Comparison of ENCODE assay signal across 12 cellular contexts in genomic region chr7:108066486-108066885, GRCh38.
A peak's percentile ranks its signal among the peaks of the same experiment; 100 is the strongest.
DNase-seq lines count a peak whose midpoint lies in the region; ATAC-seq and TF ChIP-seq lines count a peak whose summit lies in the region.
"Had no signal": no experiment of that assay in that cellular context is flagged by ENCODE, and none has a peak within 500 bp of the region (broad histone marks: within the 10 kb centered on the region; RNA-seq: fewer than 3 reads in every experiment).

No MANE protein-coding gene starts in this region.

- no CpG with 5 or more reads among the region's 9 CpGs for WGBS in trophoblast cell (ENCODE audit: extremely low coverage, insufficient coverage, insufficient read length)

- no peak overlapping the region for H4K91ac ChIP-seq in trophoblast cell (ENCODE audit: low read depth, low read length)

- H4K8ac ChIP-seq in trophoblast cell (ENCODE audit: low read depth, low read length), result no peak overlapping the region

- H3K4me3 Mint-ChIP-seq in activated naive CD4-positive, alpha-beta T cell treated with anti-CD3 and anti-CD28 coated beads, Interleukin-2, amount 10 ng/mL, durations not matched to agents 7 days and 5 days, result no peak overlapping the region
- H3K4me3 Mint-ChIP-seq: CD8-positive, alpha-beta T cell; IgD-negative memory B cell had no signal

- H3K4me1 ChIP-seq in Panc1 (ENCODE audit: control insufficient read depth, insufficient read depth, low read length), result peaks cover 2% of the 10 kb centered on the region; the same call in 1 of the 2 replicates
- peaks cover 3% of the 10 kb centered on the region in 2 experiments for H3K4me1 ChIP-seq in trophoblast cell (ENCODE audit: control insufficient read depth in 1 of 2, insufficient read depth in 2 of 2, low read length in 2 of 2)

- no peak overlapping the region for H3K4me2 ChIP-seq in trophoblast cell (ENCODE audit: low read length)

- peaks cover 6% of the 10 kb centered on the region for H3K27me3 Mint-ChIP-seq in activated naive CD4-positive, alpha-beta T cell treated with anti-CD3 and anti-CD28 coated beads, Interleukin-2, amount 10 ng/mL, durations not matched to agents 7 days and 5 days

- H3K79me2 ChIP-seq in trophoblast cell (ENCODE audit: control insufficient read depth, insufficient read depth, low read length, poor library complexity), result no peaks in the 10 kb centered on the region

- DNase-seq in HFF-Myc (ENCODE audit: extremely low read depth, low read depth) (peak; percentile 70), Panc1 (ENCODE audit: low read depth, low spot score) (no peak), epithelial cell of esophagus (ENCODE audit: low read depth) (peak; percentile 88), trophoblast cell (peak; percentile 19 to 60), DMS153 (lab: John Stamatoyannopoulos, UW) (no peak)
- no peak for DNase-seq in activated naive CD4-positive, alpha-beta T cell treated with anti-CD3 and anti-CD28 coated beads, Interleukin-2, amount 10 ng/mL, durations not matched to agents 7 days and 5 days
- DNase-seq: CD8-positive, alpha-beta T cell; NCI-H1436 treated with DMSO at 0.1 percent for 48 hours; NCI-H748 treated with DMSO at 0.1 percent for 48 hours; SW 1271 had no signal

- H3K14ac ChIP-seq in trophoblast cell (ENCODE audit: low read length), result no peak overlapping the region

- no peak overlapping the region for H2BK120ac ChIP-seq in trophoblast cell (ENCODE audit: insufficient read depth, low read length, poor library complexity)

- H2AFZ ChIP-seq in trophoblast cell (ENCODE audit: insufficient read depth, low read length, poor library complexity), result no peak overlapping the region

- no peak overlapping the region for H2BK5ac ChIP-seq in trophoblast cell (ENCODE audit: low read depth, low read length, poor library complexity)

- no peaks in the 10 kb centered on the region for H3K9me3 Mint-ChIP-seq in activated naive CD4-positive, alpha-beta T cell treated with anti-CD3 and anti-CD28 coated beads, Interleukin-2, amount 10 ng/mL, durations not matched to agents 7 days and 5 days
- H3K9me3 Mint-ChIP-seq: CD8-positive, alpha-beta T cell; IgD-negative memory B cell had no signal

- H3K36me3 ChIP-seq in Panc1 (ENCODE audit: control insufficient read depth, insufficient read depth, low read length) (no peaks in the 10 kb centered on the region), trophoblast cell (ENCODE audit: control insufficient read depth in 1 of 2, insufficient read depth in 2 of 2, low read length in 2 of 2) (no peaks in the 10 kb centered on the region)

- H3K27ac ChIP-seq in Panc1 (ENCODE audit: low read length) (no peak overlapping the region), trophoblast cell (ENCODE audit: low read depth, low read length) (no peak overlapping the region)

- no peak overlapping the region for H2AK5ac ChIP-seq in trophoblast cell (ENCODE audit: low read length)

- no peaks in the 10 kb centered on the region for H3K79me1 ChIP-seq in trophoblast cell (ENCODE audit: low read length)

- no peak overlapping the region for H3K23ac ChIP-seq in trophoblast cell (ENCODE audit: low read length)

- no peaks in the 10 kb centered on the region for H3K36me3 Mint-ChIP-seq in activated naive CD4-positive, alpha-beta T cell treated with anti-CD3 and anti-CD28 coated beads, Interleukin-2, amount 10 ng/mL, durations not matched to agents 7 days and 5 days
- H3K36me3 Mint-ChIP-seq: CD8-positive, alpha-beta T cell; IgD-negative memory B cell had no signal

- POLR2A ChIA-PET in Panc1 (lab: Charles Lee), result no interaction called here

- no peak overlapping the region for H3K9ac ChIP-seq in trophoblast cell (ENCODE audit: low read length)

- TF ChIP-seq CTCF in HFF-Myc (IDR thresholded peaks at IDR 0.05; ENCODE audit: low read depth, low read length, missing control alignments) (no peak), Panc1 (IDR thresholded peaks at IDR 0.05) (no peak), epithelial cell of esophagus (IDR thresholded peaks at IDR 0.05; ENCODE audit: insufficient read depth, low read depth, low read length, missing control alignments) (no peak)

- no peaks in the 10 kb centered on the region for H3K4me1 Mint-ChIP-seq in activated naive CD4-positive, alpha-beta T cell treated with anti-CD3 and anti-CD28 coated beads, Interleukin-2, amount 10 ng/mL, durations not matched to agents 7 days and 5 days
- H3K4me1 Mint-ChIP-seq: IgD-negative memory B cell had no signal

- H3K27ac Mint-ChIP-seq in activated naive CD4-positive, alpha-beta T cell treated with anti-CD3 and anti-CD28 coated beads, Interleukin-2, amount 10 ng/mL, durations not matched to agents 7 days and 5 days, result no peak overlapping the region
- H3K27ac Mint-ChIP-seq: CD8-positive, alpha-beta T cell had no signal

- H3K18ac ChIP-seq in trophoblast cell (ENCODE audit: low read length), result no peak overlapping the region

- H3K4me3 ChIP-seq in HFF-Myc (replicated peaks; ENCODE audit: low read depth, low read length), result peak overlapping the region; percentile 22; the same call in 1 of the 2 replicates
- no peak overlapping the region for H3K4me3 ChIP-seq in Panc1 (ENCODE audit: low read depth in 2 of 2, low read length in 2 of 2)
- no peak overlapping the region for H3K4me3 ChIP-seq in epithelial cell of esophagus (ENCODE audit: low read length)
- H3K4me3 ChIP-seq in trophoblast cell (ENCODE audit: low read depth, low read length), result no peak overlapping the region

- H3K9me3 ChIP-seq in Panc1 (ENCODE audit: control insufficient read depth, insufficient read depth, low read depth, low read length) (no peaks in the 10 kb centered on the region), trophoblast cell (ENCODE audit: insufficient read depth, low read depth, low read length) (no peaks in the 10 kb centered on the region)

- peak; percentile 64 for ATAC-seq in Panc1
- ATAC-seq in GM21825 (IDR thresholded peaks at IDR 0.05; ENCODE audit: unreplicated experiment), result no peak
- ATAC-seq: CD8-positive, alpha-beta T cell had no signal

- H3K4ac ChIP-seq in trophoblast cell (ENCODE audit: low read depth, low read length), result no peak overlapping the region

- H4K12ac ChIP-seq in trophoblast cell (ENCODE audit: low read depth, low read length), result no peak overlapping the region

- H3K27me3 ChIP-seq in Panc1 (ENCODE audit: control insufficient read depth, insufficient read depth, low read length), result no peaks in the 10 kb centered on the region
- H3K27me3 ChIP-seq in trophoblast cell (ENCODE audit: insufficient read depth, low read length), result no peaks in the 10 kb centered on the region

- intact Hi-C loops in Panc1 (cut with micrococcal nuclease; ENCODE audit: unreplicated experiment), result no loop called here

- CTCF ChIA-PET in Panc1 (lab: Charles Lee), result no interaction called here
- CTCF ChIA-PET in activated naive CD4-positive, alpha-beta T cell treated with anti-CD3 and anti-CD28 coated beads, Interleukin-2, amount 10 ng/mL, durations not matched to agents 7 days and 5 days (lab: Charles Lee), result no interaction called here

- H2BK12ac ChIP-seq in trophoblast cell (ENCODE audit: low read length), result no peak overlapping the region

- BruUV-seq in Panc1 (replicated peaks; lab: Mats Ljungman, UMichigan), result no TSS peak

- in situ Hi-C loops in Panc1 (cut with HindIII; ENCODE audit: low pct_unique_long_range_greater_than_20kb, low sequenced_read_pairs), result no loop called here

Comparison
In these comparisons a context has a peak if more than half of its experiments do, and no peak if none do; other contexts are left out.
1. DNase-seq: peak in HFF-Myc (single experiment), epithelial cell of esophagus (single experiment) and trophoblast cell (2 of 2); none in Panc1 (single experiment), activated naive CD4-positive, alpha-beta T cell treated with anti-CD3 and anti-CD28 coated beads, Interleukin-2, amount 10 ng/mL, durations not matched to agents 7 days and 5 days (single experiment) and DMS153 (single experiment).